Comparison of ENCODE assay signal across 8 cellular contexts in the genomic region with DNA sequence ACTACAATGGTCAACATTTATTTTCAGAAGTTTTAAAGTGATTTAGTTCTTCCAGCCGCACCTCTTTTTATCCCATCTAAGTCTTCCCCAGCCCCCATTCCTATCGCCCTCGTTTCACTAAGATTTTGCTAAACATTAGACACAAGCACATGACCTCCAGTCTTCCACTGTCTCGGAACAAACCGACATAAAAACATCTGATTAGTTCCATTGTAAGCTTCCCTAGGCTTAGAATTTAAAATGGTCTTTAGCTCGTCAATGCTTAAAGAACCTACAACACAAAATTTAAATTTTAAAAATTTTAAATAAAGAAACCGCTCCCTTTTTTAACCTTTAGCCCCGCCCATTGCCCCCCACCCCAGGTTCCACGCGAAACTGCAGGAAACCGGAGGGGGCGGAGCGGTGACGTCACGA. TPM values are rescaled to one million over a fixed set of nuclear protein-coding genes. Genes with fewer than 3 reads are reported as not detected.
DNase-seq lines count a peak whose midpoint lies in the region; ATAC-seq lines count a peak whose summit lies in the region.

No MANE protein-coding gene starts in this region.

- peak overlapping the region; percentile 81 to 98 (median 92) for H3K4me3 Mint-ChIP-seq in naive thymus-derived CD8-positive, alpha-beta T cell

- H3K27me3 Mint-ChIP-seq in naive thymus-derived CD8-positive, alpha-beta T cell = no peaks in the 10 kb centered on the region

- ATAC-seq in GM18858 (IDR thresholded peaks at IDR 0.05; ENCODE audit: unreplicated experiment) = peak; percentile 5
- ATAC-seq in HG03469 (IDR thresholded peaks at IDR 0.05; ENCODE audit: unreplicated experiment) = peak; percentile 4
- peak; percentile 6 to 13 for ATAC-seq in naive thymus-derived CD8-positive, alpha-beta T cell
- ATAC-seq in aorta (ENCODE audit: low FRiP score) = peak; percentile 0
- ATAC-seq in GM21390 (IDR thresholded peaks at IDR 0.05; ENCODE audit: unreplicated experiment) = no peak

- intact Hi-C loops in aorta (cut with DNase I) = loop anchor here (2.0 to 10.0 kb wide), 7 partner anchors 36 to 436 kb away; a partner anchor contains a TSS

- peak overlapping the region; percentile 96 for H3K27ac ChIP-seq in ectodermal cell (ENCODE audit: insufficient read depth, low read depth, low read length, poor library complexity, severe bottlenecking)
- H3K27ac ChIP-seq in aorta (ENCODE audit: low read depth in 1 of 2, low read length in 2 of 2) = peak overlapping the region; percentile 85 to 96

- H3K36me3 Mint-ChIP-seq in naive thymus-derived CD8-positive, alpha-beta T cell = peaks cover 0 to 10% (median 1%) of the 10 kb centered on the region in 3 donors

- H3K4me1 ChIP-seq in ectodermal cell (ENCODE audit: control insufficient read depth, insufficient read depth, low read length) = no peaks in the 10 kb centered on the region
- no peaks in the 10 kb centered on the region for H3K4me1 ChIP-seq in aorta (ENCODE audit: control insufficient read depth in 1 of 2, insufficient read depth in 2 of 2, low read length in 2 of 2)

- DNase-seq in A172 (ENCODE audit: low spot score) (peak; percentile 74), T-helper 22 cell (ENCODE audit: low read depth) (peak; percentile 90), aorta (peak; percentile 98 to 99)
- peak in 1 of 10 donors; percentile 97 for DNase-seq in naive thymus-derived CD8-positive, alpha-beta T cell

- H3K36me3 ChIP-seq in ectodermal cell (ENCODE audit: control insufficient read depth, insufficient read depth, low read length) (no peaks in the 10 kb centered on the region), aorta (ENCODE audit: control insufficient read depth in 1 of 2, insufficient read depth in 2 of 2, low read length in 1 of 2) (no peaks in the 10 kb centered on the region)

- H3K27ac Mint-ChIP-seq in naive thymus-derived CD8-positive, alpha-beta T cell = peak overlapping the region; percentile 91 to 99 (median 98)

- H3K9me3 ChIP-seq in ectodermal cell (ENCODE audit: control insufficient read depth, low read length) = no peaks in the 10 kb centered on the region
- no peaks in the 10 kb centered on the region for H3K9me3 ChIP-seq in aorta (ENCODE audit: control insufficient read depth, low read length)

- no peaks in the 10 kb centered on the region for H3K9me3 Mint-ChIP-seq in naive thymus-derived CD8-positive, alpha-beta T cell

- whole genome bisulfite sequencing in ectodermal cell, 2 experiments = 2% methylated on average over 15 of the region's 15 CpGs
- WGBS in aorta, 2 donors = 0% methylated on average over 15 of the region's 15 CpGs

- POLR2A ChIA-PET in naive thymus-derived CD8-positive, alpha-beta T cell (lab: Charles Lee) = interaction anchor here (0.7 to 5.9 kb wide), 11 partner anchors 10 to 595 kb away, joined by 3 to 58 read pairs (median 5); a partner anchor contains a TSS

- peaks cover 13 to 31% (median 27%) of the 10 kb centered on the region in 4 donors for H3K4me1 Mint-ChIP-seq in naive thymus-derived CD8-positive, alpha-beta T cell

- H3K27me3 ChIP-seq in ectodermal cell (ENCODE audit: control insufficient read depth, insufficient read depth, low read length, poor library complexity, severe bottlenecking) = no peaks in the 10 kb centered on the region
- H3K27me3 ChIP-seq in aorta (ENCODE audit: control insufficient read depth in 1 of 2, insufficient read depth in 2 of 2, low read length in 1 of 2) = no peaks in the 10 kb centered on the region

- H3K4me3 ChIP-seq in ectodermal cell (ENCODE audit: insufficient read depth, low read depth, low read length) (peak overlapping the region; percentile 80), aorta (ENCODE audit: low read length in 2 of 2) (peak overlapping the region; percentile 76 to 84)

RNA-seq across cellular contexts. Expression of a gene that starts 0.3 kb away (rescaled TPM):
- 8.8 and 12.9 TPM in 2 replicates for total RNA-seq in A172 (2014; rRNA removed; shearing (Covaris generic))
- 40.9 TPM for polyA plus RNA-seq in ectodermal cell (2013, experiment 1 of 4)
- polyA plus RNA-seq in ectodermal cell (2013, experiment 2 of 4) = 36.4 TPM
- 26.5 TPM for polyA plus RNA-seq in ectodermal cell (2013, experiment 3 of 4)
- polyA plus RNA-seq in ectodermal cell (2013, experiment 4 of 4) = 29.9 TPM
- 10 to 100 TPM; 25.9 to 28.9 TPM for total RNA-seq in naive thymus-derived CD8-positive, alpha-beta T cell
- polyA plus RNA-seq in naive thymus-derived CD8-positive, alpha-beta T cell = 10 to 100 TPM in 1 of 3 donors, 1 to 10 TPM in 2; 6.3 to 11.8 (median 8.0) TPM
- total RNA-seq in aorta = 10 to 100 TPM; 43.9 to 64.7 TPM
- 10 to 100 TPM; 10.6 to 11.5 TPM for polyA plus RNA-seq in aorta
